In the genomic region with DNA sequence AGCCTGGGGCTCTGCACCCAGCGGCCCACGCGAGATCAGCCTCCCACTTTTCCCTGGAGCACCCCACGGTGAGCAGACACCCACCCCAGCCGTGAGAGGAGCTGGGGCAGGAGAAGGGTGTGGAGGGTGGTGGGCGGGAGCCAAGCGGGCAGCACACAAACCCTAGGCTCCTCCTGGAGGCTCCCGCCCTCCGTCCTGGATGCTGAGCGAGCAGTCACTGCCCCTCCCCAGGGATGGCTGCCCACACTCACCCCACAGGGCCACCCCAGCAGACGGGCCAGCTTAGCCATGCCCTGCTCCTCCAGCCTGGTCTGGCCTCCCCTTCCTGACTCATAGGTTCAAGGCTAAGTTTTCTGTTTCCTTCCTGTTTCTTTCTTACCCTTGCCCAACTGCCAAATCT, we compare ENCODE assay signal across 18 cellular contexts. TPM values are rescaled to one million over a fixed set of nuclear protein-coding genes. Genes with fewer than 3 reads are reported as not detected.
DNase-seq lines count a peak whose midpoint lies in the region; ATAC-seq and TF ChIP-seq lines count a peak whose summit lies in the region.
"Had no signal": no experiment of that assay in that cellular context is flagged by ENCODE, and none has a peak within 500 bp of the region (broad histone marks: within the 10 kb centered on the region; RNA-seq: fewer than 3 reads in every experiment).

No MANE protein-coding gene starts in this region.

- TF ChIP-seq CTCF in brain (conservative IDR thresholded peaks at IDR 0.05) (no peak), neural crest cell (conservative IDR thresholded peaks at IDR 0.05) (no peak)

- peaks cover 7% of the 10 kb centered on the region for H3K36me3 Mint-ChIP-seq in brain
- no peaks in the 10 kb centered on the region for H3K36me3 Mint-ChIP-seq in neural crest cell (ENCODE audit: low read depth)
- H3K36me3 Mint-ChIP-seq: CD8-positive, alpha-beta memory T cell had no signal

- H3K9me3 Mint-ChIP-seq in brain: no peaks in the 10 kb centered on the region
- H3K9me3 Mint-ChIP-seq in neural crest cell: no peaks in the 10 kb centered on the region
- H3K9me3 Mint-ChIP-seq: CD8-positive, alpha-beta memory T cell; stimulated activated naive CD8-positive, alpha-beta T cell treated with anti-CD3 and anti-CD28 coated beads, Interleukin-15, Interleukin-2, amounts not matched to agents 100 ng/mL and 50 ng/mL, for 24 hours had no signal

- H3K4me3 Mint-ChIP-seq in brain (peak overlapping the region in 1 of 5 experiments; percentile 4), neural crest cell (no peak overlapping the region)
- H3K4me3 Mint-ChIP-seq: CD8-positive, alpha-beta memory T cell; stimulated activated naive CD8-positive, alpha-beta T cell treated with anti-CD3 and anti-CD28 coated beads, Interleukin-15, Interleukin-2, amounts not matched to agents 100 ng/mL and 50 ng/mL, for 24 hours had no signal

- H3K27ac Mint-ChIP-seq in brain (peak overlapping the region in 4 of 5 experiments; percentile 67 to 91 (median 84)), neural crest cell (ENCODE audit: unreplicated experiment) (peak overlapping the region; percentile 37)
- H3K27ac Mint-ChIP-seq: CD8-positive, alpha-beta memory T cell; stimulated activated naive CD8-positive, alpha-beta T cell treated with anti-CD3 and anti-CD28 coated beads, Interleukin-15, Interleukin-2, amounts not matched to agents 100 ng/mL and 50 ng/mL, for 24 hours had no signal

- no peak for ATAC-seq in HG02938 (IDR thresholded peaks at IDR 0.05; ENCODE audit: unreplicated experiment)

- H3K27me3 Mint-ChIP-seq in brain (peaks cover 3% of the 10 kb centered on the region), neural crest cell (ENCODE audit: low read depth) (peaks cover 25% of the 10 kb centered on the region)

- DNase-seq in ELR (ENCODE audit: low read depth) (peak; percentile 38), NCI-H226 (peak; percentile 19), neural crest cell (ENCODE audit: low read depth, low spot score) (no peak), middle frontal gyrus (ENCODE audit: extremely low spot score, low spot score) (no peak)
- DNase-seq in activated CD4-positive, CD25-positive, alpha-beta regulatory T cell treated with anti-CD3 and anti-CD28 coated beads, Interleukin-2, amount 50 U/mL, for 72 hours: no peak
- DNase-seq: activated effector memory CD4-positive, alpha-beta T cell treated with Interleukin-2 at 50 U/mL for 16 hours; aorta; CD8-positive, alpha-beta memory T cell; heart left ventricle; NCI-H1105; pancreas; spleen had no signal

- H3K4me1 Mint-ChIP-seq in brain: peaks cover 61% of the 10 kb centered on the region
- H3K4me1 Mint-ChIP-seq in neural crest cell: peaks cover 7% of the 10 kb centered on the region

RNA-seq across cellular contexts. Expression of a gene that starts 15.7 kb away (rescaled TPM):
- 0.97 TPM for polyA plus RNA-seq in brain (ENCODE audit: insufficient read depth, low read depth, low replicate concordance)
- total RNA-seq in neural crest cell: not detected in 2 replicates
- total RNA-seq: activated CD8-positive, alpha-beta memory T cell treated with anti-CD3 and anti-CD28 coated beads for 36 hours; OCI-LY7 had no signal
- polyA plus RNA-seq: CD8-positive, alpha-beta memory T cell had no signal

RNA-seq across cellular contexts. Expression of a gene that starts 58.4 kb away (rescaled TPM):
- polyA plus RNA-seq in brain (ENCODE audit: insufficient read depth, low read depth, low replicate concordance): 2.0 TPM
- total RNA-seq in neural crest cell: 1.1 TPM in 2 replicates
- total RNA-seq: epithelial cell of proximal tubule, OCI-LY7 had no signal
- polyA plus RNA-seq: aorta; CD8-positive, alpha-beta memory T cell had no signal

Comparison
In these comparisons a context has a peak if more than half of its experiments do, and no peak if none do; other contexts are left out.
1. DNase-seq: peak in ELR (single experiment) and NCI-H226 (single experiment); none in neural crest cell (single experiment), activated CD4-positive, CD25-positive, alpha-beta regulatory T cell treated with anti-CD3 and anti-CD28 coated beads, Interleukin-2, amount 50 U/mL, for 72 hours (single experiment) and middle frontal gyrus (single experiment).